1 cellular context compared by ENCODE assay signal in the genomic region with DNA sequence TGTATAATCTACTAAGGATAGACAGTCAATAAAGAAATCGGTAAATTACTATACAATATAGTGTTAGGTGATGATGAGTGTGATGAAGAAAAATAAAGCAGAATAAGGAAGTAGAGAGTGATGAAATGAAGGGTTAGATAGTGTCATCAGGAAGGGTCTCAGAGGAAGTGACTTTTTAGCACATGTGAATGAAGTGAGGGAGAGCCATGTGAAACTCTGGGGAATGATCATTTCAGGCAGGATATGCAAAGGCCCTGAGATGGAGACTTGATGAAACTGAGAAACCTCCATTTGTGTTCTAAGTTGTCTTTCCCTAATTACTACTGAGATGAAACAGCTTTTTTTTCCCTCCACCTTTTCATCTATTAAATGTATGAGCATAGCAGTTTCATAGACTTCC.
TF ChIP-seq lines count a peak whose summit lies in the region.

No MANE protein-coding gene starts in this region.

TF ChIP-seq in K562, 482 proteins besides CTCF, POLR2A, EP300 and RAD21 (continued from another document):
- TF ChIP-seq, protein P1, sequence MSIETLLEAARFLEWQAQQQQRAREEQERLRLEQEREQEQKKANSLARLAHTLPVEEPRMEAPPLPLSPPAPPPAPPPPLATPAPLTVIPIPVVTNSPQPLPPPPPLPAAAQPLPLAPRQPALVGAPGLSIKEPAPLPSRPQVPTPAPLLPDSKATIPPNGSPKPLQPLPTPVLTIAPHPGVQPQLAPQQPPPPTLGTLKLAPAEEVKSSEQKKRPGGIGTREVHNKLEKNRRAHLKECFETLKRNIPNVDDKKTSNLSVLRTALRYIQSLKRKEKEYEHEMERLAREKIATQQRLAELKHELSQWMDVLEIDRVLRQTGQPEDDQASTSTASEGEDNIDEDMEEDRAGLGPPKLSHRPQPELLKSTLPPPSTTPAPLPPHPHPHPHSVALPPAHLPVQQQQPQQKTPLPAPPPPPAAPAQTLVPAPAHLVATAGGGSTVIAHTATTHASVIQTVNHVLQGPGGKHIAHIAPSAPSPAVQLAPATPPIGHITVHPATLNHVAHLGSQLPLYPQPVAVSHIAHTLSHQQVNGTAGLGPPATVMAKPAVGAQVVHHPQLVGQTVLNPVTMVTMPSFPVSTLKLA (conservative IDR thresholded peaks at IDR 0.05): 0 out of 4 replicates have a peak, but pooled peaks of 1 of the 2 experiments have one; percentile 19
- TF ChIP-seq, protein P2, sequence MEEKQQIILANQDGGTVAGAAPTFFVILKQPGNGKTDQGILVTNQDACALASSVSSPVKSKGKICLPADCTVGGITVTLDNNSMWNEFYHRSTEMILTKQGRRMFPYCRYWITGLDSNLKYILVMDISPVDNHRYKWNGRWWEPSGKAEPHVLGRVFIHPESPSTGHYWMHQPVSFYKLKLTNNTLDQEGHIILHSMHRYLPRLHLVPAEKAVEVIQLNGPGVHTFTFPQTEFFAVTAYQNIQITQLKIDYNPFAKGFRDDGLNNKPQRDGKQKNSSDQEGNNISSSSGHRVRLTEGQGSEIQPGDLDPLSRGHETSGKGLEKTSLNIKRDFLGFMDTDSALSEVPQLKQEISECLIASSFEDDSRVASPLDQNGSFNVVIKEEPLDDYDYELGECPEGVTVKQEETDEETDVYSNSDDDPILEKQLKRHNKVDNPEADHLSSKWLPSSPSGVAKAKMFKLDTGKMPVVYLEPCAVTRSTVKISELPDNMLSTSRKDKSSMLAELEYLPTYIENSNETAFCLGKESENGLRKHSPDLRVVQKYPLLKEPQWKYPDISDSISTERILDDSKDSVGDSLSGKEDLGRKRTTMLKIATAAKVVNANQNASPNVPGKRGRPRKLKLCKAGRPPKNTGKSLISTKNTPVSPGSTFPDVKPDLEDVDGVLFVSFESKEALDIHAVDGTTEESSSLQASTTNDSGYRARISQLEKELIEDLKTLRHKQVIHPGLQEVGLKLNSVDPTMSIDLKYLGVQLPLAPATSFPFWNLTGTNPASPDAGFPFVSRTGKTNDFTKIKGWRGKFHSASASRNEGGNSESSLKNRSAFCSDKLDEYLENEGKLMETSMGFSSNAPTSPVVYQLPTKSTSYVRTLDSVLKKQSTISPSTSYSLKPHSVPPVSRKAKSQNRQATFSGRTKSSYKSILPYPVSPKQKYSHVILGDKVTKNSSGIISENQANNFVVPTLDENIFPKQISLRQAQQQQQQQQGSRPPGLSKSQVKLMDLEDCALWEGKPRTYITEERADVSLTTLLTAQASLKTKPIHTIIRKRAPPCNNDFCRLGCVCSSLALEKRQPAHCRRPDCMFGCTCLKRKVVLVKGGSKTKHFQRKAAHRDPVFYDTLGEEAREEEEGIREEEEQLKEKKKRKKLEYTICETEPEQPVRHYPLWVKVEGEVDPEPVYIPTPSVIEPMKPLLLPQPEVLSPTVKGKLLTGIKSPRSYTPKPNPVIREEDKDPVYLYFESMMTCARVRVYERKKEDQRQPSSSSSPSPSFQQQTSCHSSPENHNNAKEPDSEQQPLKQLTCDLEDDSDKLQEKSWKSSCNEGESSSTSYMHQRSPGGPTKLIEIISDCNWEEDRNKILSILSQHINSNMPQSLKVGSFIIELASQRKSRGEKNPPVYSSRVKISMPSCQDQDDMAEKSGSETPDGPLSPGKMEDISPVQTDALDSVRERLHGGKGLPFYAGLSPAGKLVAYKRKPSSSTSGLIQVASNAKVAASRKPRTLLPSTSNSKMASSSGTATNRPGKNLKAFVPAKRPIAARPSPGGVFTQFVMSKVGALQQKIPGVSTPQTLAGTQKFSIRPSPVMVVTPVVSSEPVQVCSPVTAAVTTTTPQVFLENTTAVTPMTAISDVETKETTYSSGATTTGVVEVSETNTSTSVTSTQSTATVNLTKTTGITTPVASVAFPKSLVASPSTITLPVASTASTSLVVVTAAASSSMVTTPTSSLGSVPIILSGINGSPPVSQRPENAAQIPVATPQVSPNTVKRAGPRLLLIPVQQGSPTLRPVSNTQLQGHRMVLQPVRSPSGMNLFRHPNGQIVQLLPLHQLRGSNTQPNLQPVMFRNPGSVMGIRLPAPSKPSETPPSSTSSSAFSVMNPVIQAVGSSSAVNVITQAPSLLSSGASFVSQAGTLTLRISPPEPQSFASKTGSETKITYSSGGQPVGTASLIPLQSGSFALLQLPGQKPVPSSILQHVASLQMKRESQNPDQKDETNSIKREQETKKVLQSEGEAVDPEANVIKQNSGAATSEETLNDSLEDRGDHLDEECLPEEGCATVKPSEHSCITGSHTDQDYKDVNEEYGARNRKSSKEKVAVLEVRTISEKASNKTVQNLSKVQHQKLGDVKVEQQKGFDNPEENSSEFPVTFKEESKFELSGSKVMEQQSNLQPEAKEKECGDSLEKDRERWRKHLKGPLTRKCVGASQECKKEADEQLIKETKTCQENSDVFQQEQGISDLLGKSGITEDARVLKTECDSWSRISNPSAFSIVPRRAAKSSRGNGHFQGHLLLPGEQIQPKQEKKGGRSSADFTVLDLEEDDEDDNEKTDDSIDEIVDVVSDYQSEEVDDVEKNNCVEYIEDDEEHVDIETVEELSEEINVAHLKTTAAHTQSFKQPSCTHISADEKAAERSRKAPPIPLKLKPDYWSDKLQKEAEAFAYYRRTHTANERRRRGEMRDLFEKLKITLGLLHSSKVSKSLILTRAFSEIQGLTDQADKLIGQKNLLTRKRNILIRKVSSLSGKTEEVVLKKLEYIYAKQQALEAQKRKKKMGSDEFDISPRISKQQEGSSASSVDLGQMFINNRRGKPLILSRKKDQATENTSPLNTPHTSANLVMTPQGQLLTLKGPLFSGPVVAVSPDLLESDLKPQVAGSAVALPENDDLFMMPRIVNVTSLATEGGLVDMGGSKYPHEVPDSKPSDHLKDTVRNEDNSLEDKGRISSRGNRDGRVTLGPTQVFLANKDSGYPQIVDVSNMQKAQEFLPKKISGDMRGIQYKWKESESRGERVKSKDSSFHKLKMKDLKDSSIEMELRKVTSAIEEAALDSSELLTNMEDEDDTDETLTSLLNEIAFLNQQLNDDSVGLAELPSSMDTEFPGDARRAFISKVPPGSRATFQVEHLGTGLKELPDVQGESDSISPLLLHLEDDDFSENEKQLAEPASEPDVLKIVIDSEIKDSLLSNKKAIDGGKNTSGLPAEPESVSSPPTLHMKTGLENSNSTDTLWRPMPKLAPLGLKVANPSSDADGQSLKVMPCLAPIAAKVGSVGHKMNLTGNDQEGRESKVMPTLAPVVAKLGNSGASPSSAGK (IDR thresholded peaks at IDR 0.05): peak; percentile 29; the same call in 1 of the 2 replicates
- TF ChIP-seq CEBPG (CRISPR knock-in tag; IDR thresholded peaks at IDR 0.05): no peak
- peak in 1 of 2 experiments; percentile 42; a peak in 1 of 4 replicates for TF ChIP-seq CEBPG (tag; conservative IDR thresholded peaks at IDR 0.05 in 1 of 2, IDR thresholded peaks at IDR 0.05 in 1 of 2)
- TF ChIP-seq TAF7 (tag; IDR thresholded peaks at IDR 0.05): no peak
- TF ChIP-seq, protein P3, sequence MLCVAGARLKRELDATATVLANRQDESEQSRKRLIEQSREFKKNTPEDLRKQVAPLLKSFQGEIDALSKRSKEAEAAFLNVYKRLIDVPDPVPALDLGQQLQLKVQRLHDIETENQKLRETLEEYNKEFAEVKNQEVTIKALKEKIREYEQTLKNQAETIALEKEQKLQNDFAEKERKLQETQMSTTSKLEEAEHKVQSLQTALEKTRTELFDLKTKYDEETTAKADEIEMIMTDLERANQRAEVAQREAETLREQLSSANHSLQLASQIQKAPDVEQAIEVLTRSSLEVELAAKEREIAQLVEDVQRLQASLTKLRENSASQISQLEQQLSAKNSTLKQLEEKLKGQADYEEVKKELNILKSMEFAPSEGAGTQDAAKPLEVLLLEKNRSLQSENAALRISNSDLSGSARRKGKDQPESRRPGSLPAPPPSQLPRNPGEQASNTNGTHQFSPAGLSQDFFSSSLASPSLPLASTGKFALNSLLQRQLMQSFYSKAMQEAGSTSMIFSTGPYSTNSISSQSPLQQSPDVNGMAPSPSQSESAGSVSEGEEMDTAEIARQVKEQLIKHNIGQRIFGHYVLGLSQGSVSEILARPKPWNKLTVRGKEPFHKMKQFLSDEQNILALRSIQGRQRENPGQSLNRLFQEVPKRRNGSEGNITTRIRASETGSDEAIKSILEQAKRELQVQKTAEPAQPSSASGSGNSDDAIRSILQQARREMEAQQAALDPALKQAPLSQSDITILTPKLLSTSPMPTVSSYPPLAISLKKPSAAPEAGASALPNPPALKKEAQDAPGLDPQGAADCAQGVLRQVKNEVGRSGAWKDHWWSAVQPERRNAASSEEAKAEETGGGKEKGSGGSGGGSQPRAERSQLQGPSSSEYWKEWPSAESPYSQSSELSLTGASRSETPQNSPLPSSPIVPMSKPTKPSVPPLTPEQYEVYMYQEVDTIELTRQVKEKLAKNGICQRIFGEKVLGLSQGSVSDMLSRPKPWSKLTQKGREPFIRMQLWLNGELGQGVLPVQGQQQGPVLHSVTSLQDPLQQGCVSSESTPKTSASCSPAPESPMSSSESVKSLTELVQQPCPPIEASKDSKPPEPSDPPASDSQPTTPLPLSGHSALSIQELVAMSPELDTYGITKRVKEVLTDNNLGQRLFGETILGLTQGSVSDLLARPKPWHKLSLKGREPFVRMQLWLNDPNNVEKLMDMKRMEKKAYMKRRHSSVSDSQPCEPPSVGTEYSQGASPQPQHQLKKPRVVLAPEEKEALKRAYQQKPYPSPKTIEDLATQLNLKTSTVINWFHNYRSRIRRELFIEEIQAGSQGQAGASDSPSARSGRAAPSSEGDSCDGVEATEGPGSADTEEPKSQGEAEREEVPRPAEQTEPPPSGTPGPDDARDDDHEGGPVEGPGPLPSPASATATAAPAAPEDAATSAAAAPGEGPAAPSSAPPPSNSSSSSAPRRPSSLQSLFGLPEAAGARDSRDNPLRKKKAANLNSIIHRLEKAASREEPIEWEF (CRISPR knock-in tag; IDR thresholded peaks at IDR 0.05): no peak
- TF ChIP-seq ZNF224 (CRISPR knock-in tag; IDR thresholded peaks at IDR 0.05): no peak
- TF ChIP-seq, protein P4, sequence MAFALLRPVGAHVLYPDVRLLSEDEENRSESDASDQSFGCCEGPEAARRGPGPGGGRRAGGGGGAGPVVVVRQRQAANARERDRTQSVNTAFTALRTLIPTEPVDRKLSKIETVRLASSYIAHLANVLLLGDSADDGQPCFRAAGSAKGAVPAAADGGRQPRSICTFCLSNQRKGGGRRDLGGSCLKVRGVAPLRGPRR (CRISPR knock-in tag; IDR thresholded peaks at IDR 0.05): no peak
- TF ChIP-seq TRIM24 (IDR thresholded peaks at IDR 0.05): peak; percentile 46 to 65; a peak in 2 of 4 replicates
- peak; percentile 42; the same call in 1 of the 2 replicates for TF ChIP-seq EP400 (IDR thresholded peaks at IDR 0.05)
- TF ChIP-seq RBM25 (IDR thresholded peaks at IDR 0.05; ENCODE audit: low read depth, low read length, severe bottlenecking): peak; percentile 83
- TF ChIP-seq, protein P5, sequence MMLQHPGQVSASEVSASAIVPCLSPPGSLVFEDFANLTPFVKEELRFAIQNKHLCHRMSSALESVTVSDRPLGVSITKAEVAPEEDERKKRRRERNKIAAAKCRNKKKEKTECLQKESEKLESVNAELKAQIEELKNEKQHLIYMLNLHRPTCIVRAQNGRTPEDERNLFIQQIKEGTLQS (IDR thresholded peaks at IDR 0.05): peak; percentile 56
- TF ChIP-seq, protein P5 (CRISPR knock-in tag; conservative IDR thresholded peaks at IDR 0.05): no peak
- TF ChIP-seq, protein P6, sequence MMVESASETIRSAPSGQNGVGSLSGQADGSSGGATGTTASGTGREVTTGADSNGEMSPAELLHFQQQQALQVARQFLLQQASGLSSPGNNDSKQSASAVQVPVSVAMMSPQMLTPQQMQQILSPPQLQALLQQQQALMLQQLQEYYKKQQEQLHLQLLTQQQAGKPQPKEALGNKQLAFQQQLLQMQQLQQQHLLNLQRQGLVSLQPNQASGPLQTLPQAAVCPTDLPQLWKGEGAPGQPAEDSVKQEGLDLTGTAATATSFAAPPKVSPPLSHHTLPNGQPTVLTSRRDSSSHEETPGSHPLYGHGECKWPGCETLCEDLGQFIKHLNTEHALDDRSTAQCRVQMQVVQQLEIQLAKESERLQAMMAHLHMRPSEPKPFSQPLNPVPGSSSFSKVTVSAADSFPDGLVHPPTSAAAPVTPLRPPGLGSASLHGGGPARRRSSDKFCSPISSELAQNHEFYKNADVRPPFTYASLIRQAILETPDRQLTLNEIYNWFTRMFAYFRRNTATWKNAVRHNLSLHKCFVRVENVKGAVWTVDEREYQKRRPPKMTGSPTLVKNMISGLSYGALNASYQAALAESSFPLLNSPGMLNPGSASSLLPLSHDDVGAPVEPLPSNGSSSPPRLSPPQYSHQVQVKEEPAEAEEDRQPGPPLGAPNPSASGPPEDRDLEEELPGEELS (CRISPR knock-in tag; IDR thresholded peaks at IDR 0.05; ENCODE audit: borderline replicate concordance): no peak
- TF ChIP-seq ELF2 (CRISPR knock-in tag; IDR thresholded peaks at IDR 0.05): no peak
- 0 out of 2 replicates have a peak, but pooled peaks have one; percentile 20 for TF ChIP-seq MYC (IDR thresholded peaks at IDR 0.05; ENCODE audit: low read depth, low read length)
- no peak for TF ChIP-seq MYC (CRISPR knock-in tag; IDR thresholded peaks at IDR 0.05; ENCODE audit: borderline replicate concordance, low read depth)
- TF ChIP-seq, protein P7, sequence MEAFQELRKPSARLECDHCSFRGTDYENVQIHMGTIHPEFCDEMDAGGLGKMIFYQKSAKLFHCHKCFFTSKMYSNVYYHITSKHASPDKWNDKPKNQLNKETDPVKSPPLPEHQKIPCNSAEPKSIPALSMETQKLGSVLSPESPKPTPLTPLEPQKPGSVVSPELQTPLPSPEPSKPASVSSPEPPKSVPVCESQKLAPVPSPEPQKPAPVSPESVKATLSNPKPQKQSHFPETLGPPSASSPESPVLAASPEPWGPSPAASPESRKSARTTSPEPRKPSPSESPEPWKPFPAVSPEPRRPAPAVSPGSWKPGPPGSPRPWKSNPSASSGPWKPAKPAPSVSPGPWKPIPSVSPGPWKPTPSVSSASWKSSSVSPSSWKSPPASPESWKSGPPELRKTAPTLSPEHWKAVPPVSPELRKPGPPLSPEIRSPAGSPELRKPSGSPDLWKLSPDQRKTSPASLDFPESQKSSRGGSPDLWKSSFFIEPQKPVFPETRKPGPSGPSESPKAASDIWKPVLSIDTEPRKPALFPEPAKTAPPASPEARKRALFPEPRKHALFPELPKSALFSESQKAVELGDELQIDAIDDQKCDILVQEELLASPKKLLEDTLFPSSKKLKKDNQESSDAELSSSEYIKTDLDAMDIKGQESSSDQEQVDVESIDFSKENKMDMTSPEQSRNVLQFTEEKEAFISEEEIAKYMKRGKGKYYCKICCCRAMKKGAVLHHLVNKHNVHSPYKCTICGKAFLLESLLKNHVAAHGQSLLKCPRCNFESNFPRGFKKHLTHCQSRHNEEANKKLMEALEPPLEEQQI (IDR thresholded peaks at IDR 0.05): no peak
- TF ChIP-seq GABPB2 (CRISPR knock-in tag; conservative IDR thresholded peaks at IDR 0.05): no peak
